Comparison of ENCODE assay signal across 15 cellular contexts in the genomic region with DNA sequence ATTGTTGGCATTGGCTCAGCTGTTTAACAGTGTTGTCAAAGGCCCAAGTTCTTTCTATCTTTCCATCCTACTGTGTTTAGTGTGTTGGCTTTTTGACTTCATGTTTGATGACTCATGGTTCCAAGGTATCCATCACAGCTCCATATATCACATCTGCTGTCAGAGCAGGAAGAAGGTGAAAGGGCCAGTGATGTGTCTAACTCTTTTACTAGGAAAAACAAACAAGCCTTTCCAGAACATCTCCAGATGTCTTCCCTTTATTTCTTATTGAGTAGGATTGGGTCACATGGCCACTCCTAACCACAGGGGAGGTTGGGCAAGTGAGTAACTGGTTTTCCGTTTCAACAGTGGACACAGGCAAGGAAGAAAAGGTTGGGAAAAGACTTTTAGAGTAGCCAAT.
DNase-seq lines count a peak whose midpoint lies in the region; ATAC-seq and TF ChIP-seq lines count a peak whose summit lies in the region.
"Had no signal": no experiment of that assay in that cellular context is flagged by ENCODE, and none has a peak within 500 bp of the region (broad histone marks: within the 10 kb centered on the region; RNA-seq: fewer than 3 reads in every experiment).

No MANE protein-coding gene starts in this region.

- H3K4me2 ChIP-seq in mammary epithelial cell (ENCODE audit: insufficient read depth, low read depth, low read length) = no peak overlapping the region

- H4K20me1 ChIP-seq in mammary epithelial cell (ENCODE audit: insufficient read depth, low read length) = no peaks in the 10 kb centered on the region

- POLR2A ChIA-PET in AG04450 (lab: Yijun Ruan, JAX) = no interaction called here
- POLR2A ChIA-PET in HEK293T (lab: Yijun Ruan, JAX) = no interaction called here

- in situ Hi-C loops in mammary epithelial cell (cut with MboI; ENCODE audit: low sequenced_read_pairs in 2 of 2) = no loop called here

- WGBS in mammary epithelial cell (ENCODE audit: low coverage, missing lambda C conversion rate) = 10% methylated on average over 1 of the region's 1 CpG

- H3K79me2 ChIP-seq in mammary epithelial cell (ENCODE audit: insufficient read depth, low read length) = no peaks in the 10 kb centered on the region

- intact Hi-C loops in mammary epithelial cell (cut with micrococcal nuclease) = no loop called here

- H3K9ac ChIP-seq in mammary epithelial cell (ENCODE audit: insufficient read depth, low read length) = no peak overlapping the region

- H3K9me3 ChIP-seq in AG04450 (ENCODE audit: control insufficient read depth, insufficient read depth, low read length) = no peaks in the 10 kb centered on the region
- no peaks in the 10 kb centered on the region for H3K9me3 ChIP-seq in mammary epithelial cell (replicated peaks; ENCODE audit: insufficient read depth, low read length)

- no TSS peak for BruUV-seq in mammary epithelial cell (replicated peaks; lab: Mats Ljungman, UMichigan)

- H3K4me3 ChIP-seq in AG04450 (ENCODE audit: low read depth, low read length) (no peak overlapping the region), mammary epithelial cell (replicated peaks in 1 of 3; ENCODE audit: insufficient read depth in 1 of 3, low read depth in 2 of 3, low read length in 3 of 3) (no peak overlapping the region)

- TF ChIP-seq CTCF in AG04450 (IDR thresholded peaks at IDR 0.05; ENCODE audit: low read depth, low read length) = no peak
- no peak for TF ChIP-seq CTCF in mammary epithelial cell (conservative IDR thresholded peaks at IDR 0.05 in 1 of 2, IDR thresholded peaks at IDR 0.05 in 1 of 2; ENCODE audit: extremely low read depth in 1 of 2, insufficient read depth in 1 of 2, low read depth in 1 of 2, low read length in 2 of 2)

- CTCF ChIA-PET in AG04450 (lab: Charles Lee) (no interaction called here), HEK293T (lab: Yijun Ruan, JAX) (no interaction called here), mammary epithelial cell (lab: Charles Lee; ENCODE audit: low non-redundant PET) (no interaction called here)

- no peak for ATAC-seq in GM19455 (IDR thresholded peaks at IDR 0.05; ENCODE audit: unreplicated experiment)
- no peak for ATAC-seq in GM18498 (IDR thresholded peaks at IDR 0.05; ENCODE audit: unreplicated experiment)
- ATAC-seq: activated T-helper 17 cell treated with anti-CD3 and anti-CD28 coated beads, Interleukin-2, amount 50 U/mL, for 72 hours; left cardiac atrium had no signal

- dilution Hi-C loops in mammary epithelial cell (cut with HindIII; ENCODE audit: low sequenced_read_pairs) = no loop called here

- H2AFZ ChIP-seq in mammary epithelial cell (ENCODE audit: low read depth, low read length) = no peak overlapping the region

- no peaks in the 10 kb centered on the region for H3K27me3 ChIP-seq in AG04450 (ENCODE audit: control insufficient read depth, insufficient read depth, low read length)
- H3K27me3 ChIP-seq in mammary epithelial cell (ENCODE audit: insufficient read depth, low read length) = no peaks in the 10 kb centered on the region

- peaks cover 8% of the 10 kb centered on the region for H3K4me1 ChIP-seq in mammary epithelial cell (ENCODE audit: insufficient read depth, low read length)

- H3K27ac ChIP-seq in AG04450 (ENCODE audit: low read depth, low read length) (no peak overlapping the region), mammary epithelial cell (ENCODE audit: insufficient read depth, low read depth, low read length) (no peak overlapping the region)

- DNase-seq in AG04450 (ENCODE audit: low read depth, low spot score) (peak; percentile 67), HEK293T (ENCODE audit: extremely low spot score) (no peak), mammary epithelial cell (peak; percentile 61), kidney tubule cell (ENCODE audit: low spot score) (peak; percentile 48), NOMO-1 treated with DMSO at 0.1 percent for 48 hours (lab: John Stamatoyannopoulos, UW; ENCODE audit: unreplicated experiment) (no peak), NCI-H1436 treated with DMSO at 0.1 percent for 48 hours (lab: John Stamatoyannopoulos, UW) (no peak)
- DNase-seq: activated CD4-positive, alpha-beta T cell treated with anti-CD3 and anti-CD28 coated beads for 4 hours; erythroblast; left cardiac atrium; NCI-H187; stimulated activated CD8-positive, alpha-beta memory T cell treated with anti-CD3 and anti-CD28 coated beads, Interleukin-4, amount 100 ng/mL, for 48 hours; SW 1271 had no signal

- no peaks in the 10 kb centered on the region for H3K36me3 ChIP-seq in mammary epithelial cell (ENCODE audit: insufficient read depth, low read length)

TF ChIP-seq in HEK293T, 16 proteins besides CTCF, POLR2A, EP300 and RAD21:
- TF ChIP-seq PKNOX1 (IDR thresholded peaks at IDR 0.05) (peak; percentile 75), ELF4 (IDR thresholded peaks at IDR 0.05) (no peak), TARDBP (IDR thresholded peaks at IDR 0.05) (no peak)

Comparison
In these comparisons a context has a peak if more than half of its experiments do, and no peak if none do; other contexts are left out.
1. DNase-seq: peak in AG04450 (single experiment), mammary epithelial cell (single experiment) and kidney tubule cell (single experiment); none in HEK293T (single experiment), NOMO-1 treated with DMSO at 0.1 percent for 48 hours (single experiment) and NCI-H1436 treated with DMSO at 0.1 percent for 48 hours (single experiment).